15 cellular contexts compared by ENCODE assay signal in genomic region chr6:10419749-10420545, GRCh38. TPM values are rescaled to one million over a fixed set of nuclear protein-coding genes. Genes with fewer than 3 reads are reported as not detected.
DNase-seq lines count a peak whose midpoint lies in the region; ATAC-seq, FAIRE-seq and TF ChIP-seq lines count a peak whose summit lies in the region.
"Had no signal": no experiment of that assay in that cellular context is flagged by ENCODE, and none has a peak within 500 bp of the region (broad histone marks: within the 10 kb centered on the region; RNA-seq: fewer than 3 reads in every experiment).

No MANE protein-coding gene starts in this region.

- H3K23ac ChIP-seq in mesendoderm (ENCODE audit: low read length), result no peak overlapping the region

- no peaks in the 10 kb centered on the region for H3K9me3 ChIP-seq in HUES6 (ENCODE audit: control insufficient read depth, insufficient read depth, low read depth, low read length)
- no peaks in the 10 kb centered on the region for H3K9me3 ChIP-seq in testis
- H3K9me3 ChIP-seq: pancreas, transverse colon had no signal

- H3K36me3 ChIP-seq in HUES6 (ENCODE audit: control insufficient read depth, insufficient read depth, low read length), result no peaks in the 10 kb centered on the region
- H3K36me3 ChIP-seq in bronchial epithelial cell (ENCODE audit: control insufficient read depth, insufficient read depth, low read length), result no peaks in the 10 kb centered on the region
- no peaks in the 10 kb centered on the region for H3K36me3 ChIP-seq in mesendoderm (ENCODE audit: control insufficient read depth, insufficient read depth, low read length)
- no peaks in the 10 kb centered on the region for H3K36me3 ChIP-seq in testis (ENCODE audit: low read depth, missing control alignments)
- H3K36me3 ChIP-seq: pancreas, transverse colon had no signal

- no peak overlapping the region for H4K5ac ChIP-seq in mesendoderm (ENCODE audit: low read length)

- peak overlapping the region; percentile 91 for H3K56ac ChIP-seq in mesendoderm (ENCODE audit: low read length)

- ATAC-seq in HG03159 (IDR thresholded peaks at IDR 0.05; ENCODE audit: unreplicated experiment), result no peak

- H3K9ac ChIP-seq in HUES6 (ENCODE audit: low read length) (peak overlapping the region; percentile 32), mesendoderm (ENCODE audit: low read length) (no peak overlapping the region)

- peaks cover 3% of the 10 kb centered on the region for H3K79me2 ChIP-seq in mesendoderm (ENCODE audit: control insufficient read depth, insufficient read depth, low read length)

- TF ChIP-seq CTCF in Calu3 (IDR thresholded peaks at IDR 0.05; ENCODE audit: unreplicated experiment) (no peak), bronchial epithelial cell (IDR thresholded peaks at IDR 0.05; ENCODE audit: insufficient read depth, low read length, severe bottlenecking) (no peak), testis (IDR thresholded peaks at IDR 0.05) (no peak)

- CTCF ChIA-PET in Calu3 (lab: Charles Lee), result interaction anchor here (0.8 to 4.1 kb wide), 4 partner anchors 9 to 21 kb away, joined by 5 to 22 read pairs (median 8); no protein-coding TSS in a partner anchor

- H2BK15ac ChIP-seq in mesendoderm (replicated peaks; ENCODE audit: low read depth), result no peak overlapping the region

- peaks cover 100% of the 10 kb centered on the region for H3K27me3 ChIP-seq in HUES6 (ENCODE audit: control insufficient read depth, insufficient read depth, low read length)
- H3K27me3 ChIP-seq in bronchial epithelial cell (ENCODE audit: control insufficient read depth, insufficient read depth, low read length), result no peaks in the 10 kb centered on the region
- peaks cover 39% of the 10 kb centered on the region for H3K27me3 ChIP-seq in mesendoderm (ENCODE audit: insufficient read depth, low read length, poor library complexity)
- no peaks in the 10 kb centered on the region for H3K27me3 ChIP-seq in testis

- H3K27ac Mint-ChIP-seq in Calu3 (ENCODE audit: unreplicated experiment), result peak overlapping the region; percentile 94
- H3K27ac Mint-ChIP-seq: activated naive CD8-positive, alpha-beta T cell had no signal

- WGBS in mesendoderm (ENCODE audit: extremely low coverage, insufficient coverage, low lambda C conversion rate), result no CpG with 5 or more reads among the region's 31 CpGs
- whole genome bisulfite sequencing in testis, 2 donors, result 2% methylated on average over 20 to 31 of the region's 31 CpGs

- peak overlapping the region; percentile 50 for H3K4me3 ChIP-seq in HUES6 (ENCODE audit: low read depth, low read length)
- peak overlapping the region; percentile 59 for H3K4me3 ChIP-seq in bronchial epithelial cell (ENCODE audit: low read depth, low read length)
- H3K4me3 ChIP-seq in mesendoderm (ENCODE audit: low read length), result no peak overlapping the region
- no peak overlapping the region for H3K4me3 ChIP-seq in testis
- H3K4me3 ChIP-seq: pancreas, transverse colon had no signal

- no peaks in the 10 kb centered on the region for H3K27me3 Mint-ChIP-seq in Calu3 (ENCODE audit: unreplicated experiment)

- intact Hi-C loops in Calu3 (cut with micrococcal nuclease; ENCODE audit: unreplicated experiment) (loop anchor here (5.0 kb wide), 1 partner anchor 1018 kb away; no protein-coding TSS in a partner anchor), testis (cut with DNase I; ENCODE audit: low total_unique reads) (no loop called here)

- no peak overlapping the region for H3K27ac ChIP-seq in HUES6 (ENCODE audit: low read depth, low read length)
- H3K27ac ChIP-seq in mesendoderm (ENCODE audit: low read depth, low read length), result no peak overlapping the region
- H3K27ac ChIP-seq in testis, result no peak overlapping the region
- H3K27ac ChIP-seq: pancreas, transverse colon had no signal

- H2BK5ac ChIP-seq in mesendoderm (ENCODE audit: low read length), result no peak overlapping the region

- no peak for FAIRE-seq in bronchial epithelial cell (lab: Jason Lieb, UNC)
- FAIRE-seq: D721Med, pancreas, RCC 7860 had no signal

- H3K79me1 ChIP-seq in mesendoderm (ENCODE audit: low read length), result no peaks in the 10 kb centered on the region

- H4K8ac ChIP-seq in mesendoderm (ENCODE audit: low read depth, low read length), result no peak overlapping the region

- no peak overlapping the region for H3K4ac ChIP-seq in mesendoderm (ENCODE audit: low read depth, low read length)

- H3K4me1 Mint-ChIP-seq in Calu3 (ENCODE audit: low read depth, unreplicated experiment), result peaks cover 20% of the 10 kb centered on the region

- peak overlapping the region; percentile 92 for H3K4me3 Mint-ChIP-seq in Calu3 (ENCODE audit: low read depth, unreplicated experiment)
- H3K4me3 Mint-ChIP-seq: activated naive CD8-positive, alpha-beta T cell had no signal

- H3K4me2 ChIP-seq in mesendoderm (ENCODE audit: low read length), result peak overlapping the region; percentile 95

- H3K36me3 Mint-ChIP-seq in Calu3 (ENCODE audit: insufficient read depth, unreplicated experiment), result peaks cover 75% of the 10 kb centered on the region
- H3K36me3 Mint-ChIP-seq: activated naive CD8-positive, alpha-beta T cell had no signal

- no peak for TF ChIP-seq POLR2A in testis (IDR thresholded peaks at IDR 0.05)

- H2AK5ac ChIP-seq in mesendoderm (ENCODE audit: low read length), result no peak overlapping the region

- H2BK120ac ChIP-seq in mesendoderm (ENCODE audit: low read depth, low read length), result no peak overlapping the region

- no peaks in the 10 kb centered on the region for H3K9me3 Mint-ChIP-seq in Calu3 (ENCODE audit: low read depth, unreplicated experiment)

- TSS peak; percentile 4 for BruUV-seq in Calu3 (replicated peaks; lab: Mats Ljungman, UMichigan)

- DNase-seq in Calu3 (peak; percentile 15), bronchial epithelial cell (ENCODE audit: low read depth) (peak; percentile 64), mesendoderm (no peak), NCI-H774 (lab: John Stamatoyannopoulos, UW) (no peak), GDM1 (lab: John Stamatoyannopoulos, UW) (no peak), testis (no peak)
- DNase-seq: effector CD4-positive, alpha-beta T cell; NCI-H1092 treated with DMSO at 0.1 percent for 48 hours; transverse colon had no signal

- H3K18ac ChIP-seq in mesendoderm (ENCODE audit: low read length), result peak overlapping the region; percentile 53

- H3K4me1 ChIP-seq in HUES6 (ENCODE audit: control insufficient read depth, insufficient read depth, low read length) (peaks cover 73% of the 10 kb centered on the region), mesendoderm (ENCODE audit: control insufficient read depth, low read depth, low read length) (peaks cover 22% of the 10 kb centered on the region), testis (peaks cover 13% of the 10 kb centered on the region)

RNA-seq across cellular contexts. Expression of gene TFAP2A, which starts 5.1 kb away (rescaled TPM):
- total RNA-seq in Calu3 (2022) (74.7 and 77.0 TPM in 2 replicates), bronchial epithelial cell (3.4 and 6.3 TPM in 2 replicates), testis (1 to 10 TPM; 2.7 to 4.8 TPM)
- polyA plus RNA-seq in mesendoderm (2013, experiment 1 of 2), result 3.0 TPM
- 2.7 TPM for polyA plus RNA-seq in mesendoderm (2013, experiment 2 of 2)
- polyA plus RNA-seq in testis (ENCODE audit: insufficient read depth, low read depth, low replicate concordance), result 3.3 TPM
- total RNA-seq: transverse colon had no signal

Comparison
In these comparisons a context has a peak if more than half of its experiments do, and no peak if none do; other contexts are left out.
1. DNase-seq: peak in Calu3 (single experiment) and bronchial epithelial cell (single experiment); none in mesendoderm (single experiment), NCI-H774 (single experiment), GDM1 (single experiment) and testis (single experiment).
2. H3K4me3 ChIP-seq: peak in HUES6 (single experiment) and bronchial epithelial cell (single experiment); none in mesendoderm (single experiment) and testis (0 of 2).
3. RNA of gene TFAP2A, which starts 5.1 kb away (total RNA-seq): 74.7 to 77.0 TPM in Calu3; 2.7 to 4.8 TPM in testis and 3.4 to 6.3 TPM in bronchial epithelial cell; every median in the first group is over 10 times any median in the second.